ENCODE assay signal across 8 cellular contexts in the genomic region with DNA sequence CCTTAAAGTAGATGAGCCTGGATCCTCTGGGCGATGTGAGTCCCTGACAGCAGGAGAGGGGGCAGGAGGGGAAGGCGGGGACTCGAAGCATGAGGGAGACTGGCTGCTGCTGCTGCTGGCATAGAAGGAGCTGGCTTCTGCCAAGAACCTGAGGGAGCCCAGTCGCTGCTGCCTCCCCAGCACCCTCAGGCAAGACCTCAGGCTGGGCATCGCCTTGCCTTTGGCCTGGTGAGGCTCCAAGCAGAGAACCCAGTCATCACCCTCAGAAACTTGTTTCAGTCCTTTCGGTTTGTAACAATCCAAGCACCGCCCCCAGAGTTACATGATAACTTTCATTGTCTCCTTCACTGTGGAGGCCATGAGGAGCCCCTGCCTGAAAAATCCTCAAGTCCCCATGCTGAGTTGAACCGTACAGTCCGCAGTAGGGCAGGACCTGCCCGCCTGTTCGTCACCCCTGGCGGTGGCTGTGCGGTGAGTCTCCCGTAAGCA. TPM values are rescaled to one million over a fixed set of nuclear protein-coding genes. Genes with fewer than 3 reads are reported as not detected.
DNase-seq lines count a peak whose midpoint lies in the region; ATAC-seq and TF ChIP-seq lines count a peak whose summit lies in the region.

No MANE protein-coding gene starts in this region.

- H3K27ac ChIP-seq in left ventricle myocardium inferior (replicated peaks), result no peak overlapping the region

- no peak for TF ChIP-seq CTCF in left ventricle myocardium inferior (IDR thresholded peaks at IDR 0.05; ENCODE audit: borderline replicate concordance)

- H3K36me3 ChIP-seq in H7 (replicated peaks; ENCODE audit: control insufficient read depth, insufficient read depth, low read length), result no peaks in the 10 kb centered on the region
- H3K36me3 ChIP-seq in left ventricle myocardium inferior, result no peaks in the 10 kb centered on the region
- no peaks in the 10 kb centered on the region for H3K36me3 ChIP-seq in skeletal muscle satellite cell (ENCODE audit: insufficient read depth, low read length)

- H3K9me3 ChIP-seq in left ventricle myocardium inferior (replicated peaks), result peaks cover 9% of the 10 kb centered on the region
- peaks cover 3% of the 10 kb centered on the region for H3K9me3 ChIP-seq in skeletal muscle satellite cell (replicated peaks; ENCODE audit: low read length)

- intact Hi-C loops in left ventricle myocardium inferior (cut with micrococcal nuclease), result no loop called here

- peak; percentile 70 for DNase-seq in H7
- DNase-seq in SW480 (ENCODE audit: low spot score), result peak; percentile 21
- DNase-seq in left ventricle myocardium inferior, result no peak
- no peak for DNase-seq in UCSD-AML1 (lab: John Stamatoyannopoulos, UW; ENCODE audit: unreplicated experiment)
- no peak for DNase-seq in RPMI8226

- H3K27me3 ChIP-seq in H7 (ENCODE audit: control insufficient read depth, insufficient read depth, low read length) (no peaks in the 10 kb centered on the region), left ventricle myocardium inferior (ENCODE audit: low read depth) (peaks cover 34% of the 10 kb centered on the region), skeletal muscle satellite cell (ENCODE audit: control insufficient read depth, insufficient read depth, low read length) (peaks cover 30% of the 10 kb centered on the region)

- H3K4me3 ChIP-seq in H7 (ENCODE audit: insufficient read depth, low read depth, low read length) (no peak overlapping the region), left ventricle myocardium inferior (peak overlapping the region; percentile 48), skeletal muscle satellite cell (ENCODE audit: low read length) (peak overlapping the region; percentile 58)

- H3K4me2 ChIP-seq in skeletal muscle satellite cell (ENCODE audit: low read length), result peak overlapping the region; percentile 76

- H3K9ac ChIP-seq in skeletal muscle satellite cell (ENCODE audit: low read depth, low read length), result peak overlapping the region; percentile 1

- peaks cover 10% of the 10 kb centered on the region for H3K4me1 ChIP-seq in left ventricle myocardium inferior
- H3K4me1 ChIP-seq in skeletal muscle satellite cell (ENCODE audit: control insufficient read depth, insufficient read depth, low read length), result peaks cover 13% of the 10 kb centered on the region

- ATAC-seq in HG02678 (IDR thresholded peaks at IDR 0.05; ENCODE audit: unreplicated experiment) (no peak), GM21723 (IDR thresholded peaks at IDR 0.05; ENCODE audit: unreplicated experiment) (no peak)

RNA-seq across cellular contexts. Expression of a gene that starts 38.8 kb away (rescaled TPM):
- 25.4 and 26.9 TPM in 2 replicates for total RNA-seq in H7 (2014; rRNA removed; shearing (Covaris generic))
- total RNA-seq in left ventricle myocardium inferior, result 20.9 TPM
- total RNA-seq in skeletal muscle satellite cell (2012; rRNA removed), result 16.4 and 18.0 TPM in 2 replicates

Comparison
In these comparisons a context has a peak if more than half of its experiments do, and no peak if none do; other contexts are left out.
1. DNase-seq: peak in H7 (single experiment) and SW480 (single experiment); none in left ventricle myocardium inferior (single experiment), UCSD-AML1 (single experiment) and RPMI8226 (single experiment).